In the genomic region with DNA sequence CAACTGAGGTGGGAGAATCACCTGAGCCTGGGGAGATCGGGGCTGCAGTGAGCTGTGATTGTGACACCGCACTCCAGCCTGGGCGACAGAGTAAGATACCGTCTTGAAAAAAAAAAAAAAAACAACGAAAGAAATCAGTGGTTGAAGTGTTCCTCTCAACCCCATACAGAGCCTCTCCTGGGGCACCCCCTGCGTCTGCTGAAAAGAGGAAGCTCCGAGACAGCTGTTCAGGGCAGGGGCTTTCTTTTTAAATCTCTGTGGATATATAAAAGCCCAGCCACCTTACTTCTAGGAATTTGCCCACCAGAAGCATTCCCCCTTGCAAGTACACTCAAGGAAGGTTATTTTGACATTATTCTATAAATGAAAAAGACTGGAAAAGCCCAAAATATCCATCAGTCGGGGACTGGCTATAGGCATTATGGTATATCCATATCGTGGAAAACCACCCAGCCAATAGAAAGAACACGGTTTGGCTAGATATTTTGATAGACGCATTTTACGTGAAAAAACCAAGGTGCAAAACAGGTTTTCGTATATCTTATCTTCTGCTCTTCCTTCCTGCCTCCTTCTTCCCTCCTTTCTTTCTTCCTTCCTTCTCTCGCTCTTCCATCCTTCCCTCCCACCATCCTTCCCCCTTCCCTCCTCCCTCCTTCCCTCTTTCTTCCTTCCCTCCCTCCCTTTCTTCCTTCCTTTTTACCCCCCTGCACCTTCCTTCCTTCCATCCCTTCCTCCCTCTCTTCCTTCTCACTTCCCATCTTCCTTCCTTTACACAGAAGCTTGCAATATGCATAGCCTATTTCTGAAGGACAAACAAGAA, we compare ENCODE assay signal across 10 cellular contexts. TPM values are rescaled to one million over a fixed set of nuclear protein-coding genes. Genes with fewer than 3 reads are reported as not detected.
DNase-seq lines count a peak whose midpoint lies in the region; ATAC-seq, FAIRE-seq and TF ChIP-seq lines count a peak whose summit lies in the region.
"Had no signal": no experiment of that assay in that cellular context is flagged by ENCODE, and none has a peak within 500 bp of the region (broad histone marks: within the 10 kb centered on the region; RNA-seq: fewer than 3 reads in every experiment).

No MANE protein-coding gene starts in this region.

- peak overlapping the region; percentile 35 for H3K4me2 ChIP-seq in A549
- H3K4me2 ChIP-seq: PC-9 had no signal

- CTCF ChIA-PET in A549 (lab: Yijun Ruan, JAX): interaction anchor here (0.7 to 0.8 kb wide), 3 partner anchors 14 to 500 kb away, joined by 3 to 4 read pairs (median 4); no protein-coding TSS in a partner anchor

- H3K36me3 Mint-ChIP-seq in nephron progenitor cell (ENCODE audit: low read depth) (no peaks in the 10 kb centered on the region), endodermal cell (ENCODE audit: low read depth) (no peaks in the 10 kb centered on the region)

- whole genome bisulfite sequencing in A549 (ENCODE audit: missing lambda C conversion rate): 32% methylated on average over 14 of the region's 14 CpGs
- 80 to 82% methylated on average over 9 to 14 of the region's 14 CpGs for WGBS in endodermal cell (ENCODE audit: insufficient coverage in 1 of 2, insufficient read length in 1 of 2), 2 experiments

- no peak for TF ChIP-seq CTCF in A549 (IDR thresholded peaks at IDR 0.05)
- no peak for TF ChIP-seq CTCF in Peyer's patch (IDR thresholded peaks at IDR 0.05)
- no peak for TF ChIP-seq CTCF in nephron progenitor cell (IDR thresholded peaks at IDR 0.05)
- TF ChIP-seq CTCF in endodermal cell (conservative IDR thresholded peaks at IDR 0.05): no peak
- TF ChIP-seq CTCF in foreskin keratinocyte (conservative IDR thresholded peaks at IDR 0.05): no peak

- no peak overlapping the region for H3K27ac Mint-ChIP-seq in nephron progenitor cell
- H3K27ac Mint-ChIP-seq in endodermal cell: no peak overlapping the region

- H3K4me1 Mint-ChIP-seq in nephron progenitor cell: no peaks in the 10 kb centered on the region
- H3K4me1 Mint-ChIP-seq in endodermal cell: no peaks in the 10 kb centered on the region

- DNase-seq in A549 (ENCODE audit: low read depth in 1 of 2, low spot score in 1 of 2): no peak
- peak in 2 of 3 donors; percentile 77 for DNase-seq in Peyer's patch
- no peak for DNase-seq in nephron progenitor cell
- no peak for DNase-seq in endodermal cell
- DNase-seq in NCI-H146 (lab: John Stamatoyannopoulos, UW): no peak
- no peak for DNase-seq in foreskin keratinocyte
- DNase-seq: PC-9 had no signal

- peaks cover 6% of the 10 kb centered on the region for H3K9me3 Mint-ChIP-seq in nephron progenitor cell
- H3K9me3 Mint-ChIP-seq in endodermal cell: no peaks in the 10 kb centered on the region

- H3K9ac ChIP-seq in endodermal cell (ENCODE audit: extremely low read depth, low read length, poor library complexity, severe bottlenecking): no peak overlapping the region

- no peak for TF ChIP-seq EP300 in A549 (IDR thresholded peaks at IDR 0.05)

- H3K27me3 Mint-ChIP-seq in nephron progenitor cell (ENCODE audit: low read depth, poor library complexity): peaks cover 62% of the 10 kb centered on the region
- H3K27me3 Mint-ChIP-seq in endodermal cell (ENCODE audit: insufficient read depth): peaks cover 16% of the 10 kb centered on the region

- ATAC-seq in A549 (no peak; a peak in 1 of 6 replicates), GM18870 (IDR thresholded peaks at IDR 0.05; ENCODE audit: unreplicated experiment) (peak; percentile 88), HG02884 (IDR thresholded peaks at IDR 0.05; ENCODE audit: unreplicated experiment) (peak; percentile 90), foreskin keratinocyte (no peak)

- H3K4me3 Mint-ChIP-seq in nephron progenitor cell (no peak overlapping the region), endodermal cell (no peak overlapping the region)

- FAIRE-seq in A549 (lab: Jason Lieb, UNC): no peak
- FAIRE-seq: bronchial epithelial cell had no signal

- POLR2A ChIA-PET in A549 (lab: Yijun Ruan, JAX): no interaction called here

- TF ChIP-seq POLR2A in A549 (IDR thresholded peaks at IDR 0.05; ENCODE audit: low read length) (no peak), Peyer's patch (IDR thresholded peaks at IDR 0.05) (no peak)

- H3K27me3 ChIP-seq in Peyer's patch: no peaks in the 10 kb centered on the region
- H3K27me3 ChIP-seq in endodermal cell (ENCODE audit: control insufficient read depth, insufficient read depth, low read length, poor library complexity, severe bottlenecking): peaks cover 5% of the 10 kb centered on the region
- H3K27me3 ChIP-seq in foreskin keratinocyte: peaks cover 18% of the 10 kb centered on the region

- H3K36me3 ChIP-seq in Peyer's patch: no peaks in the 10 kb centered on the region
- H3K36me3 ChIP-seq in endodermal cell (ENCODE audit: control insufficient read depth, insufficient read depth, low read length): no peaks in the 10 kb centered on the region

- peaks cover 10% of the 10 kb centered on the region; the same call in 2 of the 3 replicates for H3K4me1 ChIP-seq in A549
- H3K4me1 ChIP-seq in Peyer's patch: no peaks in the 10 kb centered on the region
- no peaks in the 10 kb centered on the region for H3K4me1 ChIP-seq in endodermal cell (ENCODE audit: control insufficient read depth, insufficient read depth, low read length)
- no peaks in the 10 kb centered on the region for H3K4me1 ChIP-seq in foreskin keratinocyte

- H3K9me3 ChIP-seq in A549 (peaks cover 7% of the 10 kb centered on the region; the same call in 1 of the 3 replicates), Peyer's patch (no peaks in the 10 kb centered on the region), endodermal cell (ENCODE audit: control insufficient read depth, low read length) (no peaks in the 10 kb centered on the region)

- H3K4me3 ChIP-seq in A549 (no peak overlapping the region), Peyer's patch (no peak overlapping the region), endodermal cell (ENCODE audit: low read length) (no peak overlapping the region)
- H3K4me3 ChIP-seq: PC-9 had no signal

- no peak for TF ChIP-seq RAD21 in A549 (conservative IDR thresholded peaks at IDR 0.05 in 1 of 2, IDR thresholded peaks at IDR 0.05 in 1 of 2)

- H3K27ac ChIP-seq in A549 (no peak overlapping the region), Peyer's patch (no peak overlapping the region), endodermal cell (ENCODE audit: low read depth, low read length) (no peak overlapping the region), foreskin keratinocyte (no peak overlapping the region)
- H3K27ac ChIP-seq: PC-9 had no signal

TF ChIP-seq in A549, 52 proteins besides CTCF, POLR2A, EP300 and RAD21 (continues in another document):
- TF ChIP-seq HOXA7 (CRISPR knock-in tag; IDR thresholded peaks at IDR 0.05) (no peak), RARB (CRISPR knock-in tag; IDR thresholded peaks at IDR 0.05) (no peak), JUNB (IDR thresholded peaks at IDR 0.05) (no peak), ZC3H11A (IDR thresholded peaks at IDR 0.05) (no peak), MAFK (IDR thresholded peaks at IDR 0.05; ENCODE audit: partially characterized antibody) (no peak), TP53 (CRISPR knock-in tag; IDR thresholded peaks at IDR 0.05) (no peak), NFE2L2 (conservative IDR thresholded peaks at IDR 0.05; ENCODE audit: low read length) (no peak)
- TF ChIP-seq, protein P1, sequence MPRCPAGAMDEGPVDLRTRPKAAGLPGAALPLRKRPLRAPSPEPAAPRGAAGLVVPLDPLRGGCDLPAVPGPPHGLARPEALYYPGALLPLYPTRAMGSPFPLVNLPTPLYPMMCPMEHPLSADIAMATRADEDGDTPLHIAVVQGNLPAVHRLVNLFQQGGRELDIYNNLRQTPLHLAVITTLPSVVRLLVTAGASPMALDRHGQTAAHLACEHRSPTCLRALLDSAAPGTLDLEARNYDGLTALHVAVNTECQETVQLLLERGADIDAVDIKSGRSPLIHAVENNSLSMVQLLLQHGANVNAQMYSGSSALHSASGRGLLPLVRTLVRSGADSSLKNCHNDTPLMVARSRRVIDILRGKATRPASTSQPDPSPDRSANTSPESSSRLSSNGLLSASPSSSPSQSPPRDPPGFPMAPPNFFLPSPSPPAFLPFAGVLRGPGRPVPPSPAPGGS (IDR thresholded peaks at IDR 0.05): no peak
- TF ChIP-seq, protein P2, sequence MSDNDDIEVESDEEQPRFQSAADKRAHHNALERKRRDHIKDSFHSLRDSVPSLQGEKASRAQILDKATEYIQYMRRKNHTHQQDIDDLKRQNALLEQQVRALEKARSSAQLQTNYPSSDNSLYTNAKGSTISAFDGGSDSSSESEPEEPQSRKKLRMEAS (IDR thresholded peaks at IDR 0.05): no peak

RNA-seq across cellular contexts. Expression of a gene that starts 9.2 kb away (rescaled TPM):
- not detected in 2 replicates for polyA plus RNA-seq in A549 (2011; rRNA removed)
- not detected in 2 replicates for polyA plus RNA-seq in A549 (2012; cell fraction: cytosol; rRNA removed)
- not detected in 2 replicates for polyA plus RNA-seq in A549 (2012; cell fraction: nucleus; rRNA removed)
- not detected in 3 replicates for polyA plus RNA-seq in A549 (2017; fragmentation: RNase III; extraction: RNeasy Plus Mini Kit Qiagen cat#74134 plus additional on column Dnase treatment)
- not detected in 2 replicates for polyA minus RNA-seq in A549 (2011; rRNA and poly(A)+ RNA removed)
- total RNA-seq in Peyer's patch: 1 to 10 TPM in 1 of 4 donors, under 1 TPM in 1, not detected in 2; 0.40 to 3.3 TPM
- total RNA-seq in endodermal cell: not detected
- not detected for polyA plus RNA-seq in endodermal cell (2013, experiment 1 of 2)
- not detected for polyA plus RNA-seq in endodermal cell (2013, experiment 2 of 2)
- total RNA-seq in foreskin keratinocyte: not detected in 2 replicates
- polyA plus RNA-seq in foreskin keratinocyte: not detected in 2 replicates
- total RNA-seq: bronchial epithelial cell had no signal

RNA-seq across cellular contexts. Expression of a gene that starts 22.9 kb away (rescaled TPM):
- polyA plus RNA-seq in A549 (2011; rRNA removed) (0.10 and 0.17 TPM in 2 replicates), A549 (2017; fragmentation: RNase III; extraction: RNeasy Plus Mini Kit Qiagen cat#74134 plus additional on column Dnase treatment) (0.08 to 0.17 TPM (median 0.08 TPM) in 3 replicates), foreskin keratinocyte (0.65 and 0.80 TPM in 2 replicates)
- 0.04 and 0.10 TPM in 2 replicates for polyA plus RNA-seq in A549 (2012; cell fraction: cytosol; rRNA removed)
- 0.18 and 0.21 TPM in 2 replicates for polyA plus RNA-seq in A549 (2012; cell fraction: nucleus; rRNA removed)
- polyA minus RNA-seq in A549 (2011; rRNA and poly(A)+ RNA removed): 0.08 and 0.19 TPM in 2 replicates
- total RNA-seq in Peyer's patch (1 to 10 TPM; 1.7 to 2.3 (median 2.1) TPM), endodermal cell (1 to 10 TPM in 1 of 2 donors, under 1 TPM in 1; 0.18 to 1.0 TPM), foreskin keratinocyte (0.54 and 0.74 TPM in 2 replicates)
- 5.5 TPM for polyA plus RNA-seq in endodermal cell (2013, experiment 1 of 2)
- 6.3 TPM for polyA plus RNA-seq in endodermal cell (2013, experiment 2 of 2)
- total RNA-seq: bronchial epithelial cell, PC-9 had no signal

RNA-seq across cellular contexts. Expression of a gene that starts 55.1 kb away (rescaled TPM):
- not detected in 2 replicates for polyA plus RNA-seq in A549 (2011; rRNA removed)
- not detected in 2 replicates for polyA plus RNA-seq in A549 (2012; cell fraction: cytosol; rRNA removed)
- not detected in 2 replicates for polyA plus RNA-seq in A549 (2012; cell fraction: nucleus; rRNA removed)
- not detected in 3 replicates for polyA plus RNA-seq in A549 (2017; fragmentation: RNase III; extraction: RNeasy Plus Mini Kit Qiagen cat#74134 plus additional on column Dnase treatment)
- not detected in 2 replicates for polyA minus RNA-seq in A549 (2011; rRNA and poly(A)+ RNA removed)
- not detected for total RNA-seq in Peyer's patch
- not detected for total RNA-seq in endodermal cell
- polyA plus RNA-seq in endodermal cell (2013, experiment 1 of 2): not detected
- not detected for polyA plus RNA-seq in endodermal cell (2013, experiment 2 of 2)
- not detected in 2 replicates for total RNA-seq in foreskin keratinocyte
- polyA plus RNA-seq in foreskin keratinocyte: not detected in 2 replicates
- total RNA-seq: bronchial epithelial cell, PC-9 had no signal

Comparison
In these comparisons a context has a peak if more than half of its experiments do, and no peak if none do; other contexts are left out.
1. ATAC-seq: peak in GM18870 (single experiment) and HG02884 (single experiment); none in A549 (0 of 2) and foreskin keratinocyte (single experiment).
2. DNase-seq: peak in Peyer's patch (2 of 3); none in A549 (0 of 2), nephron progenitor cell (single experiment), endodermal cell (single experiment), NCI-H146 (single experiment) and foreskin keratinocyte (0 of 2).